16 cellular contexts compared by ENCODE assay signal in genomic region chr10:44993226-44993921, GRCh38. TPM values are rescaled to one million over a fixed set of nuclear protein-coding genes. Genes with fewer than 3 reads are reported as not detected.
DNase-seq lines count a peak whose midpoint lies in the region; ATAC-seq, FAIRE-seq and TF ChIP-seq lines count a peak whose summit lies in the region.
"Had no signal": no experiment of that assay in that cellular context is flagged by ENCODE, and none has a peak within 500 bp of the region (broad histone marks: within the 10 kb centered on the region; RNA-seq: fewer than 3 reads in every experiment).

No MANE protein-coding gene starts in this region.

- H2BK12ac ChIP-seq in H1 (ENCODE audit: low read depth, low read length) (0 out of 2 replicates have a peak overlapping the region, but pooled peaks have one; percentile 53), neuronal stem cell (ENCODE audit: low read length) (no peak overlapping the region)

- no peak for TF ChIP-seq CTCF in H1 (IDR thresholded peaks at IDR 0.05; ENCODE audit: control extremely low read depth in 1 of 3, insufficient read depth in 1 of 3, low read depth in 1 of 3, low read length in 3 of 3)
- no peak for TF ChIP-seq CTCF in upper lobe of left lung (IDR thresholded peaks at IDR 0.05)

- POLR2A ChIA-PET in H1 (lab: Charles Lee; ENCODE audit: partially characterized antibody) = interaction anchor here (0.6 to 1.1 kb wide), 3 partner anchors 11 to 60 kb away, joined by 3 to 4 read pairs (median 3); no protein-coding TSS in a partner anchor

- H2BK15ac ChIP-seq in H1 (ENCODE audit: low read length) = no peak overlapping the region
- no peak overlapping the region for H2BK15ac ChIP-seq in neuronal stem cell (ENCODE audit: low read length)

- H3K14ac ChIP-seq in H1 (ENCODE audit: insufficient read length) (no peak overlapping the region), neuronal stem cell (ENCODE audit: low read length) (no peak overlapping the region)

- WGBS in H1 (ENCODE audit: extremely low coverage in 1 of 2, insufficient coverage in 1 of 2, insufficient read length in 1 of 2, insufficient replicate concordance in 2 of 2, low coverage in 1 of 2, low lambda C conversion rate in 2 of 2, missing lambda C conversion rate in 1 of 2), 2 experiments = 94% methylated on average over 14 of the region's 14 CpGs; no CpG with 5 or more reads in 1 of the 2 experiments
- no CpG with 5 or more reads among the region's 14 CpGs for WGBS in neuronal stem cell (ENCODE audit: extremely low coverage in 2 of 2, insufficient read length in 2 of 2, insufficient replicate concordance in 1 of 2), 2 donors
- WGBS in upper lobe of left lung, 2 donors = 66 to 93% methylated on average over 4 to 14 of the region's 14 CpGs

- no peak overlapping the region for H4K8ac ChIP-seq in H1 (ENCODE audit: extremely low read depth, insufficient read depth, low read length)
- H4K8ac ChIP-seq in neuronal stem cell (ENCODE audit: low read depth, low read length) = no peak overlapping the region

- no peak overlapping the region for H3K23ac ChIP-seq in H1 (ENCODE audit: insufficient read length)
- H3K23ac ChIP-seq in neuronal stem cell (ENCODE audit: low read depth, low read length, poor library complexity) = peak overlapping the region; percentile 2

- no peaks in the 10 kb centered on the region for H4K20me1 ChIP-seq in H1 (replicated peaks in 1 of 2; ENCODE audit: control insufficient read depth in 1 of 2, insufficient read depth in 2 of 2, low read length in 2 of 2)

- no peak overlapping the region for H3K4me2 ChIP-seq in H1 (ENCODE audit: insufficient read depth in 1 of 2, low read depth in 2 of 2, low read length in 2 of 2)
- H3K4me2 ChIP-seq in neuronal stem cell (ENCODE audit: insufficient read depth, low read length, poor library complexity, severe bottlenecking) = no peak overlapping the region

- H2AFZ ChIP-seq in H1 (ENCODE audit: low read length) = no peak overlapping the region
- H2AFZ ChIP-seq in neuronal stem cell (ENCODE audit: low read length) = no peak overlapping the region

- H2AK5ac ChIP-seq in H1 (ENCODE audit: low read depth, low read length) (no peak overlapping the region; the same call in 1 of the 2 replicates), neuronal stem cell (ENCODE audit: low read depth, low read length) (no peak overlapping the region)

- TF ChIP-seq EP300 in H1 (IDR thresholded peaks at IDR 0.05; ENCODE audit: borderline replicate concordance in 1 of 2, low read depth in 2 of 2, low read length in 2 of 2) = no peak
- no peak for TF ChIP-seq EP300 in upper lobe of left lung (IDR thresholded peaks at IDR 0.05)

- H3K4me3 ChIP-seq in H1 (ENCODE audit: extremely low read depth in 1 of 4, insufficient read depth in 2 of 4, low read depth in 3 of 4, low read length in 4 of 4) (no peak overlapping the region), neuronal stem cell (ENCODE audit: low read length in 2 of 2) (no peak overlapping the region), upper lobe of left lung (no peak overlapping the region)
- H3K4me3 ChIP-seq: GM12878, SJCRH30 had no signal

- H3K27ac ChIP-seq in H1 (ENCODE audit: low read depth, low read length) = no peak overlapping the region
- no peak overlapping the region for H3K27ac ChIP-seq in neuronal stem cell (replicated peaks; ENCODE audit: low read length)
- H3K27ac ChIP-seq in upper lobe of left lung = peak overlapping the region in 3 of 4 donors; percentile 52 to 92 (median 87)
- H3K27ac ChIP-seq: SJCRH30 had no signal

- CTCF ChIA-PET in H1 (lab: Charles Lee; ENCODE audit: partially characterized antibody) = interaction anchor here (0.9 to 12.1 kb wide), 8 partner anchors 10 to 94 kb away, joined by 3 to 117 read pairs (median 4); partner anchors contain the start of gene DEPP1

- no peak for TF ChIP-seq POLR2A in H1 (IDR thresholded peaks at IDR 0.05; ENCODE audit: control extremely low read depth in 1 of 2, low read depth in 2 of 2, low read length in 2 of 2)
- TF ChIP-seq POLR2A in upper lobe of left lung (IDR thresholded peaks at IDR 0.05) = no peak

- H3K23me2 ChIP-seq in H1 (ENCODE audit: low read depth, low read length) = no peaks in the 10 kb centered on the region

- H3K27me3 ChIP-seq in H1 (replicated peaks in 1 of 4; ENCODE audit: control insufficient read depth in 3 of 4, extremely low read depth in 1 of 4, insufficient read depth in 3 of 4, low read length in 3 of 4) (peaks cover 0 to 3% (median 1%) of the 10 kb centered on the region in 4 experiments; a peak in 4 of 7 replicates), neuronal stem cell (ENCODE audit: control insufficient read depth in 3 of 3, insufficient read depth in 3 of 3, low read depth in 1 of 3, low read length in 3 of 3) (no peaks in the 10 kb centered on the region), upper lobe of left lung (no peaks in the 10 kb centered on the region)
- H3K27me3 ChIP-seq: SJCRH30 had no signal

- FAIRE-seq in H1 (lab: Jason Lieb, UNC) = no peak
- FAIRE-seq: endothelial cell of umbilical vein, GM12878 had no signal

- H3K79me2 ChIP-seq in H1 (ENCODE audit: control insufficient read depth in 1 of 2, insufficient read depth in 2 of 2, low read length in 2 of 2) = no peaks in the 10 kb centered on the region

- no peak overlapping the region for H3K9ac ChIP-seq in H1 (replicated peaks in 1 of 4; ENCODE audit: extremely low read depth in 1 of 4, low read depth in 3 of 4, low read length in 3 of 4)
- no peak overlapping the region for H3K9ac ChIP-seq in neuronal stem cell (ENCODE audit: low read depth, low read length, poor library complexity)

- peak; percentile 64 for DNase-seq in Right ventricle myocardium inferior (ENCODE audit: missing footprints)
- DNase-seq in left cardiac atrium = no peak
- DNase-seq in H1 (ENCODE audit: low read depth in 1 of 2, low spot score in 2 of 2) = no peak
- DNase-seq in neuronal stem cell (ENCODE audit: low spot score) = no peak
- DNase-seq in upper lobe of left lung = no peak
- DNase-seq in NCI-H345 treated with DMSO at 0.1 percent for 48 hours (lab: John Stamatoyannopoulos, UW; ENCODE audit: unreplicated experiment) = no peak
- DNase-seq: activated T-cell treated with anti-CD3 and anti-CD28 coated beads, Interleukin-2, amount 50 U/mL, for 24 hours; DMS79 treated with DMSO at 0.1 percent for 48 hours; HCEC 1CT; hypothalamus; NCI-H524 treated with DMSO at 0.1 percent for 48 hours; SJCRH30 had no signal

- H2BK5ac ChIP-seq in H1 (ENCODE audit: low read depth, low read length) (no peak overlapping the region), neuronal stem cell (ENCODE audit: low read length) (no peak overlapping the region)

- H4K5ac ChIP-seq in H1 (ENCODE audit: insufficient read length, low read depth, low read length) = no peak overlapping the region

- H4K91ac ChIP-seq in H1 (replicated peaks; ENCODE audit: insufficient read length, low read length) (no peak overlapping the region), neuronal stem cell (ENCODE audit: low read depth, low read length, poor library complexity) (no peak overlapping the region)

- intact Hi-C loops in Right ventricle myocardium inferior (cut with DNase I) (no loop called here), left cardiac atrium (cut with DNase I) (no loop called here)

- H3K18ac ChIP-seq in H1 (ENCODE audit: extremely low read depth, low read length) = no peak overlapping the region
- no peak overlapping the region for H3K18ac ChIP-seq in neuronal stem cell (ENCODE audit: low read length)

- H3K4ac ChIP-seq in H1 (replicated peaks; ENCODE audit: insufficient read length, low read depth, low read length) (no peak overlapping the region), neuronal stem cell (ENCODE audit: low read length) (no peak overlapping the region)

- H3K79me1 ChIP-seq in H1 (ENCODE audit: low read depth, low read length) = no peaks in the 10 kb centered on the region
- no peaks in the 10 kb centered on the region for H3K79me1 ChIP-seq in neuronal stem cell (ENCODE audit: low read depth, low read length)

- H2BK120ac ChIP-seq in H1 (replicated peaks; ENCODE audit: low read depth, low read length) (no peak overlapping the region), neuronal stem cell (ENCODE audit: low read depth, low read length) (peak overlapping the region; percentile 17)

- H3K4me1 ChIP-seq in H1 (replicated peaks in 1 of 4; ENCODE audit: control insufficient read depth in 3 of 4, insufficient read depth in 4 of 4, low read length in 3 of 4) (peaks cover 2 to 36% (median 22%) of the 10 kb centered on the region in 4 experiments; a peak in 6 of 7 replicates), neuronal stem cell (ENCODE audit: control insufficient read depth in 2 of 2, insufficient read depth in 1 of 2, low read depth in 1 of 2, low read length in 2 of 2) (peaks cover 0 to 15% of the 10 kb centered on the region in 2 donors), upper lobe of left lung (peaks cover 70 to 84% (median 71%) of the 10 kb centered on the region in 4 donors)
- H3K4me1 ChIP-seq: SJCRH30 had no signal

- H3K56ac ChIP-seq in H1 (replicated peaks; ENCODE audit: insufficient read length, low read depth, low read length) = no peak overlapping the region

- TF ChIP-seq RAD21 in H1 (IDR thresholded peaks at IDR 0.05 in 1 of 2, conservative IDR thresholded peaks at IDR 0.05 in 1 of 2; ENCODE audit: low read depth in 2 of 2, low read length in 2 of 2) = no peak

- H3K9me3 ChIP-seq in H1 (ENCODE audit: insufficient read depth in 2 of 2, low read depth in 1 of 2, low read length in 1 of 2) = no peaks in the 10 kb centered on the region
- no peaks in the 10 kb centered on the region for H3K9me3 ChIP-seq in neuronal stem cell (replicated peaks in 1 of 2; ENCODE audit: control insufficient read depth in 2 of 2, insufficient read depth in 1 of 2, low read depth in 1 of 2, low read length in 2 of 2)
- H3K9me3 ChIP-seq in upper lobe of left lung = no peaks in the 10 kb centered on the region
- H3K9me3 ChIP-seq: SJCRH30 had no signal

- no peak overlapping the region for H2BK20ac ChIP-seq in H1 (ENCODE audit: low read length)

- no peak for ATAC-seq in Right ventricle myocardium inferior
- no peak for ATAC-seq in left cardiac atrium
- ATAC-seq in upper lobe of left lung (ENCODE audit: low FRiP score in 2 of 2) = no peak
- no peak for ATAC-seq in GM19463 (IDR thresholded peaks at IDR 0.05; ENCODE audit: unreplicated experiment)
- no peak for ATAC-seq in GM18520 (IDR thresholded peaks at IDR 0.05; ENCODE audit: unreplicated experiment)
- ATAC-seq: GM12878 had no signal

- H3K36me3 ChIP-seq in H1 (ENCODE audit: control insufficient read depth in 2 of 4, insufficient read depth in 4 of 4, low read length in 3 of 4) = peaks cover 0 to 3% (median 1%) of the 10 kb centered on the region in 4 experiments; a peak in 1 of 8 replicates
- H3K36me3 ChIP-seq in neuronal stem cell (replicated peaks in 1 of 2; ENCODE audit: control insufficient read depth in 2 of 2, insufficient read depth in 2 of 2, low read length in 2 of 2) = no peaks in the 10 kb centered on the region
- H3K36me3 ChIP-seq in upper lobe of left lung = peaks cover 0 to 28% (median 13%) of the 10 kb centered on the region in 4 donors
- H3K36me3 ChIP-seq: SJCRH30 had no signal

RNA-seq across cellular contexts. Expression of gene ZNF22, which starts 7.3 kb away (rescaled TPM):
- 13.7 TPM for total RNA-seq in Right ventricle myocardium inferior
- total RNA-seq in left cardiac atrium = 10 to 100 TPM; 18.9 to 21.1 TPM
- total RNA-seq in H1 (2021; fragmentation: NEBNext Ultra II Directional; extraction: Animal tissue kit (Norgen Biotek cat#: 25700)) = 42.5 and 45.2 TPM in 2 replicates
- 9.6 and 18.2 TPM in 2 replicates for polyA plus RNA-seq in H1 (2011; rRNA removed)
- 20.3 TPM for polyA plus RNA-seq in H1 (2011; cell fraction: cytosol; rRNA removed)
- polyA plus RNA-seq in H1 (2011; cell fraction: nucleus; rRNA removed) = 7.0 TPM
- 18.8 to 33.6 TPM (median 19.8 TPM) in 4 replicates for polyA plus RNA-seq in H1 (2012, experiment 1 of 2)
- polyA plus RNA-seq in H1 (2012, experiment 2 of 2) = 2.6 TPM
- polyA plus RNA-seq in H1 (2013, experiment 1 of 2) = 40.3 TPM
- 40.4 TPM for polyA plus RNA-seq in H1 (2013, experiment 2 of 2)
- 10.3 and 11.8 TPM in 2 replicates for polyA minus RNA-seq in H1 (2011; rRNA and poly(A)+ RNA removed)
- 7.1 TPM for polyA minus RNA-seq in H1 (2011; cell fraction: cytosol; rRNA and poly(A)+ RNA removed)
- polyA minus RNA-seq in H1 (2011; cell fraction: nucleus; rRNA and poly(A)+ RNA removed) = 10.3 TPM
- polyA plus RNA-seq in neuronal stem cell (2013, experiment 1 of 2) = 65.4 TPM
- polyA plus RNA-seq in neuronal stem cell (2013, experiment 2 of 2) = 66.3 TPM
- 10 to 100 TPM in 4 of 6 donors, 1 to 10 TPM in 2; 8.4 to 26.9 (median 18.4) TPM for total RNA-seq in upper lobe of left lung

RNA-seq across cellular contexts. Expression of gene DEPP1, which starts 14.8 kb away (rescaled TPM):
- total RNA-seq in Right ventricle myocardium inferior = 33.0 TPM
- total RNA-seq in left cardiac atrium = 10 to 100 TPM; 36.7 to 49.2 TPM
- total RNA-seq in H1 (2021; fragmentation: NEBNext Ultra II Directional; extraction: Animal tissue kit (Norgen Biotek cat#: 25700)) = 0.67 and 0.80 TPM in 2 replicates
- polyA plus RNA-seq in H1 (2011; rRNA removed) = 4.5 and 5.3 TPM in 2 replicates
- polyA plus RNA-seq in H1 (2011; cell fraction: cytosol; rRNA removed) = 3.6 TPM
- 6.4 TPM for polyA plus RNA-seq in H1 (2011; cell fraction: nucleus; rRNA removed)
- 1.5 to 2.8 TPM (median 2.0 TPM) in 4 replicates for polyA plus RNA-seq in H1 (2012, experiment 1 of 2)
- polyA plus RNA-seq in H1 (2012, experiment 2 of 2) = 1.9 TPM
- 0.14 TPM for polyA plus RNA-seq in H1 (2013, experiment 1 of 2)
- 0.07 TPM for polyA plus RNA-seq in H1 (2013, experiment 2 of 2)
- 6.2 and 6.3 TPM in 2 replicates for polyA minus RNA-seq in H1 (2011; rRNA and poly(A)+ RNA removed)
- polyA minus RNA-seq in H1 (2011; cell fraction: cytosol; rRNA and poly(A)+ RNA removed) = 2.8 TPM
- 6.5 TPM for polyA minus RNA-seq in H1 (2011; cell fraction: nucleus; rRNA and poly(A)+ RNA removed)
- 0.22 TPM for polyA plus RNA-seq in neuronal stem cell (2013, experiment 1 of 2)
- 0.26 TPM for polyA plus RNA-seq in neuronal stem cell (2013, experiment 2 of 2)
- 100 to 1,000 TPM in 3 of 6 donors, 10 to 100 TPM in 3; 42.0 to 405 (median 95.6) TPM for total RNA-seq in upper lobe of left lung

RNA-seq across cellular contexts. Expression of gene RASSF4, which starts 33.8 kb away (rescaled TPM):
- 91.5 TPM for total RNA-seq in Right ventricle myocardium inferior
- 10 to 100 TPM; 48.9 to 71.5 TPM for total RNA-seq in left cardiac atrium
- 12.3 and 14.5 TPM in 2 replicates for total RNA-seq in H1 (2021; fragmentation: NEBNext Ultra II Directional; extraction: Animal tissue kit (Norgen Biotek cat#: 25700))
- 14.3 and 16.1 TPM in 2 replicates for polyA plus RNA-seq in H1 (2011; rRNA removed)
- 17.1 TPM for polyA plus RNA-seq in H1 (2011; cell fraction: cytosol; rRNA removed)
- polyA plus RNA-seq in H1 (2011; cell fraction: nucleus; rRNA removed) = 36.6 TPM
- polyA plus RNA-seq in H1 (2012, experiment 1 of 2) = 7.0 to 11.7 TPM (median 8.8 TPM) in 4 replicates
- 5.5 TPM for polyA plus RNA-seq in H1 (2012, experiment 2 of 2)
- polyA plus RNA-seq in H1 (2013, experiment 1 of 2) = 7.2 TPM
- 6.4 TPM for polyA plus RNA-seq in H1 (2013, experiment 2 of 2)
- 12.2 and 16.5 TPM in 2 replicates for polyA minus RNA-seq in H1 (2011; rRNA and poly(A)+ RNA removed)
- 6.1 TPM for polyA minus RNA-seq in H1 (2011; cell fraction: cytosol; rRNA and poly(A)+ RNA removed)
- polyA minus RNA-seq in H1 (2011; cell fraction: nucleus; rRNA and poly(A)+ RNA removed) = 29.0 TPM
- 13.0 TPM for polyA plus RNA-seq in neuronal stem cell (2013, experiment 1 of 2)
- polyA plus RNA-seq in neuronal stem cell (2013, experiment 2 of 2) = 13.1 TPM
- total RNA-seq in upper lobe of left lung = 100 to 1,000 TPM in 1 of 6 donors, 10 to 100 TPM in 5; 23.4 to 194 (median 48.0) TPM

Comparison
In these comparisons a context has a peak if more than half of its experiments do, and no peak if none do; other contexts are left out.
1. H3K27ac ChIP-seq: peak in upper lobe of left lung (3 of 4); none in H1 (single experiment) and neuronal stem cell (single experiment).
2. RNA of gene DEPP1, which starts 14.8 kb away (total RNA-seq): 42.0 to 405 TPM in upper lobe of left lung, 36.7 to 49.2 TPM in left cardiac atrium and 33.0 TPM in Right ventricle myocardium inferior (single experiment); 0.67 to 0.80 TPM in H1; every median in the first group is over 10 times any median in the second.